11 cellular contexts compared by ENCODE assay signal in genomic region chr2:74551942-74552913, GRCh38. TPM values are rescaled to one million over a fixed set of nuclear protein-coding genes. Genes with fewer than 3 reads are reported as not detected.
A peak's percentile ranks its signal among the peaks of the same experiment; 100 is the strongest.
DNase-seq lines count a peak whose midpoint lies in the region; ATAC-seq and TF ChIP-seq lines count a peak whose summit lies in the region.
"Had no signal": no experiment of that assay in that cellular context is flagged by ENCODE, and none has a peak within 500 bp of the region (broad histone marks: within the 10 kb centered on the region; RNA-seq: fewer than 3 reads in every experiment).

No MANE protein-coding gene starts in this region.

- H3K9ac ChIP-seq in HUES6 (ENCODE audit: low read length), result no peak overlapping the region

- intact Hi-C loops in cardiac septum (cut with DNase I), result no loop called here
- intact Hi-C loops in Right ventricle myocardium superior (cut with DNase I), result no loop called here
- intact Hi-C loops in tibial artery (cut with DNase I; ENCODE audit: low total_unique reads), result loop anchor here (5.0 kb wide), 1 partner anchor 35 kb away; no protein-coding TSS in a partner anchor

- H3K4me1 ChIP-seq in HUES6 (ENCODE audit: control insufficient read depth, insufficient read depth, low read length), result peaks cover 34% of the 10 kb centered on the region
- H3K4me1 ChIP-seq in tibial artery, result peaks cover 0 to 37% (median 30%) of the 10 kb centered on the region in 4 donors

- H3K27me3 ChIP-seq in HUES6 (ENCODE audit: control insufficient read depth, insufficient read depth, low read length) (peaks cover 80% of the 10 kb centered on the region), tibial artery (no peaks in the 10 kb centered on the region)
- H3K27me3 ChIP-seq: left lung had no signal

- H3K4me3 ChIP-seq in HUES6 (ENCODE audit: low read depth, low read length) (peak overlapping the region; percentile 81; the same call in 1 of the 2 replicates), fibroblast of pulmonary artery (replicated peaks; ENCODE audit: low read depth, low read length) (peak overlapping the region; percentile 95), tibial artery (no peak overlapping the region)

- no peaks in the 10 kb centered on the region for H3K9me3 ChIP-seq in HUES6 (ENCODE audit: control insufficient read depth, insufficient read depth, low read depth, low read length)
- H3K9me3 ChIP-seq in tibial artery, result no peaks in the 10 kb centered on the region
- H3K9me3 ChIP-seq: left lung had no signal

- DNase-seq in cardiac septum (ENCODE audit: low spot score) (peak; percentile 69), Right ventricle myocardium superior (no peak), fibroblast of pulmonary artery (ENCODE audit: low read depth) (no peak), tibial artery (no peak), SW 1271 (lab: John Stamatoyannopoulos, UW) (no peak), substantia nigra (lab: John Stamatoyannopoulos, UW) (no peak)
- DNase-seq: NCI-H774; stimulated activated CD4-positive, alpha-beta T cell treated with anti-CD3 and anti-CD28 coated beads, Interleukin-4, amount 100 ng/mL, for 1 hour had no signal

- peaks cover 5% of the 10 kb centered on the region; the same call in 1 of the 2 replicates for H3K36me3 ChIP-seq in HUES6 (ENCODE audit: control insufficient read depth, insufficient read depth, low read length)
- peaks cover 0 to 10% (median 0%) of the 10 kb centered on the region in 3 donors for H3K36me3 ChIP-seq in tibial artery

- no peak for ATAC-seq in Right ventricle myocardium superior (ENCODE audit: poor library complexity)
- no peak for ATAC-seq in HG03469 (IDR thresholded peaks at IDR 0.05; ENCODE audit: unreplicated experiment)

- H3K27ac ChIP-seq in HUES6 (ENCODE audit: low read depth, low read length), result no peak overlapping the region
- H3K27ac ChIP-seq in tibial artery, result peak overlapping the region; percentile 84 to 91
- no peak overlapping the region for H3K27ac ChIP-seq in substantia nigra (ENCODE audit: low read depth, low read length, poor library complexity, severe bottlenecking)

- TF ChIP-seq CTCF in fibroblast of pulmonary artery (IDR thresholded peaks at IDR 0.05; ENCODE audit: low read length, missing control alignments), result no peak
- no peak for TF ChIP-seq CTCF in tibial artery (IDR thresholded peaks at IDR 0.05)

RNA-seq across cellular contexts. Expression of gene LOXL3, which starts 1.5 kb away (rescaled TPM):
- 2.8 TPM for total RNA-seq in cardiac septum
- 3.6 TPM for total RNA-seq in Right ventricle myocardium superior

RNA-seq across cellular contexts. Expression of gene DOK1, which starts 2.3 kb away (rescaled TPM):
- total RNA-seq in cardiac septum, result 3.9 TPM
- total RNA-seq in Right ventricle myocardium superior, result 3.8 TPM

RNA-seq across cellular contexts. Expression of gene HTRA2, which starts 22.5 kb away (rescaled TPM):
- total RNA-seq in cardiac septum (25.0 TPM), Right ventricle myocardium superior (28.5 TPM)

RNA-seq across cellular contexts. Expression of gene AUP1, which starts 22.7 kb away (rescaled TPM):
- 50.0 TPM for total RNA-seq in cardiac septum
- 43.2 TPM for total RNA-seq in Right ventricle myocardium superior

RNA-seq across cellular contexts. Expression of gene DQX1, which starts 26.2 kb away (rescaled TPM):
- total RNA-seq in cardiac septum (not detected), Right ventricle myocardium superior (not detected)

Comparison
In these comparisons a context has a peak if more than half of its experiments do, and no peak if none do; other contexts are left out.
1. H3K27ac ChIP-seq: peak in tibial artery (2 of 2); none in HUES6 (single experiment) and substantia nigra (single experiment).
2. H3K4me3 ChIP-seq: peak in HUES6 (single experiment) and fibroblast of pulmonary artery (single experiment); none in tibial artery (0 of 2).